ENCODE assay signal across 1 cellular context in genomic region chr17:59964455-59965328, GRCh38.
TF ChIP-seq lines count a peak whose summit lies in the region.

A gene with protein sequence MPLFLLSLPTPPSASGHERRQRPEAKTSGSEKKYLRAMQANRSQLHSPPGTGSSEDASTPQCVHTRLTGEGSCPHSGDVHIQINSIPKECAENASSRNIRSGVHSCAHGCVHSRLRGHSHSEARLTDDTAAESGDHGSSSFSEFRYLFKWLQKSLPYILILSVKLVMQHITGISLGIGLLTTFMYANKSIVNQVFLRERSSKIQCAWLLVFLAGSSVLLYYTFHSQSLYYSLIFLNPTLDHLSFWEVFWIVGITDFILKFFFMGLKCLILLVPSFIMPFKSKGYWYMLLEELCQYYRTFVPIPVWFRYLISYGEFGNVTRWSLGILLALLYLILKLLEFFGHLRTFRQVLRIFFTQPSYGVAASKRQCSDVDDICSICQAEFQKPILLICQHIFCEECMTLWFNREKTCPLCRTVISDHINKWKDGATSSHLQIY (minus strand): TSS chr17:59964740. CDS start chr17:59964663, 77 bp downstream.

TF ChIP-seq in HepG2, 621 proteins besides CTCF, POLR2A, EP300 and RAD21 (continued from another document and continues in another):
- TF ChIP-seq PRDM15 (CRISPR knock-in tag; IDR thresholded peaks at IDR 0.05) (no peak), MTA1 (CRISPR knock-in tag; IDR thresholded peaks at IDR 0.05; ENCODE audit: borderline replicate concordance) (peak; percentile 69; the same call in 1 of the 2 replicates), PRPF4 (IDR thresholded peaks at IDR 0.05; ENCODE audit: low read depth, low read length, poor library complexity, severe bottlenecking) (no peak), BCLAF1 (IDR thresholded peaks at IDR 0.05) (no peak), ZNF891 (CRISPR knock-in tag; IDR thresholded peaks at IDR 0.05) (0 out of 2 replicates have a peak, but pooled peaks have one; percentile 51), SIN3A (IDR thresholded peaks at IDR 0.05; ENCODE audit: borderline replicate concordance, low read depth, low read length) (no peak; the same call in 1 of the 2 replicates), ZKSCAN8 (CRISPR knock-in tag; IDR thresholded peaks at IDR 0.05; ENCODE audit: borderline replicate concordance) (no peak), ISL2 (CRISPR knock-in tag; IDR thresholded peaks at IDR 0.05) (0 out of 2 replicates have a peak, but pooled peaks have one; percentile 25), STAG1 (CRISPR knock-in tag; IDR thresholded peaks at IDR 0.05) (no peak; the same call in 1 of the 2 replicates), ESRRA (CRISPR knock-in tag; IDR thresholded peaks at IDR 0.05; ENCODE audit: low read depth) (no peak), FOXP4 (CRISPR knock-in tag; IDR thresholded peaks at IDR 0.05) (peak; percentile 8), ZFP36L1 (CRISPR knock-in tag; IDR thresholded peaks at IDR 0.05) (peak; percentile 40; the same call in 1 of the 2 replicates), ZNF512 (CRISPR knock-in tag; IDR thresholded peaks at IDR 0.05) (peak; percentile 68; the same call in 1 of the 2 replicates), ZNF775 (CRISPR knock-in tag; IDR thresholded peaks at IDR 0.05; ENCODE audit: borderline replicate concordance) (no peak), ZNF790 (CRISPR knock-in tag; IDR thresholded peaks at IDR 0.05; ENCODE audit: borderline replicate concordance) (no peak), TP53 (CRISPR knock-in tag; conservative IDR thresholded peaks at IDR 0.05) (no peak), FLYWCH1 (CRISPR knock-in tag; IDR thresholded peaks at IDR 0.05) (no peak), NFE2L1 (CRISPR knock-in tag; IDR thresholded peaks at IDR 0.05; ENCODE audit: borderline replicate concordance) (no peak), ZNF75D (CRISPR knock-in tag; IDR thresholded peaks at IDR 0.05; ENCODE audit: borderline replicate concordance) (no peak), IKZF1 (IDR thresholded peaks at IDR 0.05) (no peak), ZNF652 (CRISPR knock-in tag; IDR thresholded peaks at IDR 0.05; ENCODE audit: borderline replicate concordance, low read depth) (no peak), ZFP1 (CRISPR knock-in tag; IDR thresholded peaks at IDR 0.05) (no peak; the same call in 1 of the 2 replicates), IKZF4 (CRISPR knock-in tag; IDR thresholded peaks at IDR 0.05; ENCODE audit: borderline replicate concordance, low read depth, not compliant biosample characterization) (peak; percentile 87), ZFAT (CRISPR knock-in tag; conservative IDR thresholded peaks at IDR 0.05) (no peak), JUN (CRISPR knock-in tag; IDR thresholded peaks at IDR 0.05) (0 out of 2 replicates have a peak, but pooled peaks have one; percentile 47), SMAD1 (CRISPR knock-in tag; IDR thresholded peaks at IDR 0.05; ENCODE audit: borderline replicate concordance, low read depth) (no peak; the same call in 1 of the 2 replicates), ZNF782 (CRISPR knock-in tag; IDR thresholded peaks at IDR 0.05; ENCODE audit: borderline replicate concordance) (no peak), ZNF354B (CRISPR knock-in tag; IDR thresholded peaks at IDR 0.05) (peak; percentile 91; the same call in 1 of the 2 replicates), ZNF296 (CRISPR knock-in tag; conservative IDR thresholded peaks at IDR 0.05) (0 out of 2 replicates have a peak, but pooled peaks have one; percentile 50), RBM39 (IDR thresholded peaks at IDR 0.05; ENCODE audit: low read depth, low read length, poor library complexity, severe bottlenecking) (peak; percentile 70), SALL1 (CRISPR knock-in tag; IDR thresholded peaks at IDR 0.05) (peak; percentile 64), ZNF841 (CRISPR knock-in tag; IDR thresholded peaks at IDR 0.05; ENCODE audit: borderline replicate concordance) (no peak), LCORL (IDR thresholded peaks at IDR 0.05) (no peak), LCORL (CRISPR knock-in tag; IDR thresholded peaks at IDR 0.05) (peak; percentile 84), ZNF839 (CRISPR knock-in tag; IDR thresholded peaks at IDR 0.05; ENCODE audit: borderline replicate concordance) (peak; percentile 85; the same call in 1 of the 2 replicates), ATRX (CRISPR knock-in tag; IDR thresholded peaks at IDR 0.05; ENCODE audit: borderline replicate concordance) (no peak), ZNF329 (CRISPR knock-in tag; IDR thresholded peaks at IDR 0.05; ENCODE audit: low read depth) (0 out of 2 replicates have a peak, but pooled peaks have one; percentile 22), SMARCE1 (IDR thresholded peaks at IDR 0.05; ENCODE audit: borderline replicate concordance) (no peak), ZNF180 (CRISPR knock-in tag; IDR thresholded peaks at IDR 0.05; ENCODE audit: borderline replicate concordance, low read depth) (no peak), ZNF251 (CRISPR knock-in tag; IDR thresholded peaks at IDR 0.05) (no peak), ARHGAP35 (CRISPR knock-in tag; IDR thresholded peaks at IDR 0.05; ENCODE audit: borderline replicate concordance) (no peak), ZMYM2 (CRISPR knock-in tag; IDR thresholded peaks at IDR 0.05) (0 out of 2 replicates have a peak, but pooled peaks have one; percentile 2), TCF7L2 (IDR thresholded peaks at IDR 0.05; ENCODE audit: low read depth, low read length) (no peak), HOXA7 (CRISPR knock-in tag; IDR thresholded peaks at IDR 0.05) (no peak), NFRKB (IDR thresholded peaks at IDR 0.05) (no peak), XBP1 (CRISPR knock-in tag; IDR thresholded peaks at IDR 0.05) (no peak), RELA (CRISPR knock-in tag; IDR thresholded peaks at IDR 0.05) (no peak), ZNF451 (CRISPR knock-in tag; IDR thresholded peaks at IDR 0.05) (0 out of 2 replicates have a peak, but pooled peaks have one; percentile 28), BHLHE40 (IDR thresholded peaks at IDR 0.05; ENCODE audit: low read length) (peak; percentile 75), ZSCAN30 (CRISPR knock-in tag; IDR thresholded peaks at IDR 0.05) (no peak), CC2D1A (CRISPR knock-in tag; IDR thresholded peaks at IDR 0.05) (no peak)
- TF ChIP-seq, protein P1, sequence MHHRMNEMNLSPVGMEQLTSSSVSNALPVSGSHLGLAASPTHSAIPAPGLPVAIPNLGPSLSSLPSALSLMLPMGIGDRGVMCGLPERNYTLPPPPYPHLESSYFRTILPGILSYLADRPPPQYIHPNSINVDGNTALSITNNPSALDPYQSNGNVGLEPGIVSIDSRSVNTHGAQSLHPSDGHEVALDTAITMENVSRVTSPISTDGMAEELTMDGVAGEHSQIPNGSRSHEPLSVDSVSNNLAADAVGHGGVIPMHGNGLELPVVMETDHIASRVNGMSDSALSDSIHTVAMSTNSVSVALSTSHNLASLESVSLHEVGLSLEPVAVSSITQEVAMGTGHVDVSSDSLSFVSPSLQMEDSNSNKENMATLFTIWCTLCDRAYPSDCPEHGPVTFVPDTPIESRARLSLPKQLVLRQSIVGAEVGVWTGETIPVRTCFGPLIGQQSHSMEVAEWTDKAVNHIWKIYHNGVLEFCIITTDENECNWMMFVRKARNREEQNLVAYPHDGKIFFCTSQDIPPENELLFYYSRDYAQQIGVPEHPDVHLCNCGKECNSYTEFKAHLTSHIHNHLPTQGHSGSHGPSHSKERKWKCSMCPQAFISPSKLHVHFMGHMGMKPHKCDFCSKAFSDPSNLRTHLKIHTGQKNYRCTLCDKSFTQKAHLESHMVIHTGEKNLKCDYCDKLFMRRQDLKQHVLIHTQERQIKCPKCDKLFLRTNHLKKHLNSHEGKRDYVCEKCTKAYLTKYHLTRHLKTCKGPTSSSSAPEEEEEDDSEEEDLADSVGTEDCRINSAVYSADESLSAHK (CRISPR knock-in tag; IDR thresholded peaks at IDR 0.05; ENCODE audit: borderline replicate concordance): no peak
- TF ChIP-seq, protein P2, sequence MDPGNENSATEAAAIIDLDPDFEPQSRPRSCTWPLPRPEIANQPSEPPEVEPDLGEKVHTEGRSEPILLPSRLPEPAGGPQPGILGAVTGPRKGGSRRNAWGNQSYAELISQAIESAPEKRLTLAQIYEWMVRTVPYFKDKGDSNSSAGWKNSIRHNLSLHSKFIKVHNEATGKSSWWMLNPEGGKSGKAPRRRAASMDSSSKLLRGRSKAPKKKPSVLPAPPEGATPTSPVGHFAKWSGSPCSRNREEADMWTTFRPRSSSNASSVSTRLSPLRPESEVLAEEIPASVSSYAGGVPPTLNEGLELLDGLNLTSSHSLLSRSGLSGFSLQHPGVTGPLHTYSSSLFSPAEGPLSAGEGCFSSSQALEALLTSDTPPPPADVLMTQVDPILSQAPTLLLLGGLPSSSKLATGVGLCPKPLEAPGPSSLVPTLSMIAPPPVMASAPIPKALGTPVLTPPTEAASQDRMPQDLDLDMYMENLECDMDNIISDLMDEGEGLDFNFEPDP (CRISPR knock-in tag; conservative IDR thresholded peaks at IDR 0.05): peak; percentile 97; the same call in 1 of the 2 replicates
